ENCODE assay signal across 17 cellular contexts in genomic region chr17:38587956-38588771, GRCh38. TPM values are rescaled to one million over a fixed set of nuclear protein-coding genes. Genes with fewer than 3 reads are reported as not detected.
A peak's percentile ranks its signal among the peaks of the same experiment; 100 is the strongest.
DNase-seq lines count a peak whose midpoint lies in the region; ATAC-seq, FAIRE-seq and TF ChIP-seq lines count a peak whose summit lies in the region.
"Had no signal": no experiment of that assay in that cellular context is flagged by ENCODE, and none has a peak within 500 bp of the region (broad histone marks: within the 10 kb centered on the region; RNA-seq: fewer than 3 reads in every experiment).

No MANE protein-coding gene starts in this region.

- no peak for TF ChIP-seq POLR2A in HepG2 (IDR thresholded peaks at IDR 0.05; ENCODE audit: insufficient read depth in 1 of 2, low read depth in 2 of 2, low read length in 2 of 2)
- no peak for TF ChIP-seq POLR2A in right lobe of liver (IDR thresholded peaks at IDR 0.05)

- no peak overlapping the region for H3K9ac ChIP-seq in HepG2 (ENCODE audit: insufficient read depth, low read depth, low read length)

- WGBS in HepG2 (ENCODE audit: low lambda C conversion rate) = 58% methylated on average over 11 of the region's 13 CpGs
- 42% methylated on average over 2 of the region's 13 CpGs for WGBS in right lobe of liver (ENCODE audit: insufficient coverage, low coverage, low lambda C conversion rate, missing lambda C conversion rate)

- H3K27ac ChIP-seq in HepG2 (ENCODE audit: extremely low read length, insufficient read depth, low read length) = no peak overlapping the region
- no peak overlapping the region for H3K27ac ChIP-seq in right lobe of liver
- H3K27ac ChIP-seq: thoracic aorta had no signal

- H3K9me3 ChIP-seq in HepG2 (ENCODE audit: low read length) (no peaks in the 10 kb centered on the region), right lobe of liver (no peaks in the 10 kb centered on the region)
- H3K9me3 ChIP-seq: thoracic aorta had no signal

- BruUV-seq in HepG2 (replicated peaks; lab: Mats Ljungman, UMichigan) = no TSS peak

- H3K4me3 Mint-ChIP-seq in WTC11 = no peak overlapping the region
- H3K4me3 Mint-ChIP-seq in activated naive CD4-positive, alpha-beta T cell treated with anti-CD3 and anti-CD28 coated beads for 36 hours = no peak overlapping the region
- H3K4me3 Mint-ChIP-seq: activated CD4-positive, alpha-beta memory T cell treated with anti-CD3 and anti-CD28 coated beads for 36 hours; nephron had no signal

- H3K27me3 Mint-ChIP-seq in WTC11 (ENCODE audit: low read depth) = peaks cover 15% of the 10 kb centered on the region
- H3K27me3 Mint-ChIP-seq in activated naive CD4-positive, alpha-beta T cell treated with anti-CD3 and anti-CD28 coated beads for 36 hours (ENCODE audit: low read depth) = peaks cover 62% of the 10 kb centered on the region

- DNase-seq in HepG2 (ENCODE audit: low spot score) = no peak
- no peak for DNase-seq in right lobe of liver
- peak; percentile 25 for DNase-seq in NCI-H2081 treated with DMSO at 0.1 percent for 48 hours (lab: John Stamatoyannopoulos, UW)
- no peak for DNase-seq in WTC11 (ENCODE audit: low spot score)
- DNase-seq in activated T-cell treated with anti-CD3 and anti-CD28 coated beads, Interleukin-2, amount 50 U/mL, for 48 hours = no peak
- no peak for DNase-seq in stimulated activated CD4-positive, alpha-beta T cell treated with anti-CD3 and anti-CD28 coated beads, Interleukin-12 subunit alpha, Interleukin-12 subunit beta, amount 100 ng/mL, for 4 hours
- no peak for DNase-seq in activated naive CD4-positive, alpha-beta T cell treated with anti-CD3 and anti-CD28 coated beads for 36 hours
- DNase-seq: activated CD4-positive, alpha-beta memory T cell treated with anti-CD3 and anti-CD28 coated beads for 36 hours; NCI-H1105; NCI-H82; stimulated activated CD4-positive, alpha-beta T cell treated with anti-CD3 and anti-CD28 coated beads, Interleukin-1b, Interleukin-23, amount 100 ng/mL, for 48 hours had no signal

- CTCF ChIA-PET in HepG2 (lab: Yijun Ruan, JAX; ENCODE audit: low intra/inter-chr PET ratio, low total read pairs) = no interaction called here
- CTCF ChIA-PET in WTC11 (lab: Charles Lee) = interaction anchor here (0.6 to 27.2 kb wide), 13 partner anchors 8 to 164 kb away, joined by 3 to 727 read pairs (median 3); partner anchors contain the start of genes ARHGAP23, EPOP and SRCIN1
- CTCF ChIA-PET in activated naive CD4-positive, alpha-beta T cell treated with anti-CD3 and anti-CD28 coated beads for 36 hours (lab: Charles Lee) = interaction anchor here (0.6 to 10.1 kb wide), 5 partner anchors 13 to 997 kb away, joined by 3 to 171 read pairs (median 3); no protein-coding TSS in a partner anchor

- no peak for TF ChIP-seq CTCF in HepG2 (CRISPR knock-in tag; IDR thresholded peaks at IDR 0.05)
- no peak for TF ChIP-seq CTCF in right lobe of liver (IDR thresholded peaks at IDR 0.05)
- no peak for TF ChIP-seq CTCF in WTC11 (IDR thresholded peaks at IDR 0.05)

- H3K36me3 Mint-ChIP-seq in WTC11 = no peaks in the 10 kb centered on the region
- no peaks in the 10 kb centered on the region for H3K36me3 Mint-ChIP-seq in activated naive CD4-positive, alpha-beta T cell treated with anti-CD3 and anti-CD28 coated beads for 36 hours (ENCODE audit: low read depth)
- H3K36me3 Mint-ChIP-seq: activated CD4-positive, alpha-beta memory T cell treated with anti-CD3 and anti-CD28 coated beads for 36 hours had no signal

- intact Hi-C loops in HepG2 (cut with micrococcal nuclease; ENCODE audit: unreplicated experiment) = no loop called here
- intact Hi-C loops in right lobe of liver (cut with DNase I) = loop anchor here in 1 of 2 donors (10.0 kb wide), 1 partner anchor 77 kb away; no protein-coding TSS in a partner anchor
- intact Hi-C loops in activated naive CD4-positive, alpha-beta T cell treated with anti-CD3 and anti-CD28 coated beads for 36 hours (cut with micrococcal nuclease) = loop anchor here (10.0 kb wide), 1 partner anchor 163 kb away; the partner anchor contains the start of gene ARHGAP23

- H4K20me1 ChIP-seq in HepG2 (ENCODE audit: insufficient read depth, low read length) = peaks cover 10% of the 10 kb centered on the region; the same call in 1 of the 2 replicates

- FAIRE-seq in HepG2 (lab: Jason Lieb, UNC) = no peak
- FAIRE-seq: colon, TTC549 had no signal

- TF ChIP-seq RAD21 in HepG2 (CRISPR knock-in tag; IDR thresholded peaks at IDR 0.05) = no peak

- H3K79me2 ChIP-seq in HepG2 (ENCODE audit: insufficient read depth, low read length) = no peaks in the 10 kb centered on the region

- H3K4me2 ChIP-seq in HepG2 (ENCODE audit: low read depth, low read length) = no peak overlapping the region

- no peak overlapping the region for H3K4me3 ChIP-seq in HepG2 (replicated peaks in 1 of 3; ENCODE audit: insufficient read depth in 1 of 3, low read depth in 2 of 3, low read length in 3 of 3)
- no peak overlapping the region for H3K4me3 ChIP-seq in right lobe of liver
- H3K4me3 ChIP-seq: thoracic aorta had no signal

- peaks cover 61% of the 10 kb centered on the region for H3K4me1 ChIP-seq in HepG2 (ENCODE audit: insufficient read depth, low read length)
- peaks cover 0 to 24% (median 12%) of the 10 kb centered on the region in 4 donors for H3K4me1 ChIP-seq in right lobe of liver

- H3K27ac Mint-ChIP-seq in WTC11 = 0 out of 2 replicates have a peak overlapping the region, but pooled peaks have one; percentile 49
- no peak overlapping the region for H3K27ac Mint-ChIP-seq in activated naive CD4-positive, alpha-beta T cell treated with anti-CD3 and anti-CD28 coated beads for 36 hours
- H3K27ac Mint-ChIP-seq: activated CD4-positive, alpha-beta memory T cell treated with anti-CD3 and anti-CD28 coated beads for 36 hours; nephron had no signal

- H3K36me3 ChIP-seq in HepG2 (replicated peaks in 1 of 2; ENCODE audit: control insufficient read depth in 1 of 2, insufficient read depth in 2 of 2, low read length in 2 of 2) = no peaks in the 10 kb centered on the region
- H3K36me3 ChIP-seq in right lobe of liver = no peaks in the 10 kb centered on the region
- H3K36me3 ChIP-seq: thoracic aorta had no signal

- no peak overlapping the region for H2AFZ ChIP-seq in HepG2 (ENCODE audit: low read length)

- ATAC-seq in HepG2 (no peak), right lobe of liver (no peak), WTC11 (no peak), GM19023 (IDR thresholded peaks at IDR 0.05; ENCODE audit: unreplicated experiment) (no peak)
- ATAC-seq: right cardiac atrium had no signal

- no peaks in the 10 kb centered on the region for H3K9me3 Mint-ChIP-seq in WTC11
- H3K9me3 Mint-ChIP-seq in activated naive CD4-positive, alpha-beta T cell treated with anti-CD3 and anti-CD28 coated beads for 36 hours = no peaks in the 10 kb centered on the region
- H3K9me3 Mint-ChIP-seq: activated CD4-positive, alpha-beta memory T cell treated with anti-CD3 and anti-CD28 coated beads for 36 hours; nephron had no signal

- in situ Hi-C loops in HepG2 (cut with HindIII; ENCODE audit: extremely low pct_ligation_motif_present, low pct_unique_long_range_greater_than_20kb) = loop anchor here (5.0 kb wide), 1 partner anchor 36 kb away; no protein-coding TSS in a partner anchor

- TF ChIP-seq EP300 in HepG2 (IDR thresholded peaks at IDR 0.05; ENCODE audit: low read depth in 2 of 2, low read length in 2 of 2) (no peak), HepG2 (CRISPR knock-in tag; IDR thresholded peaks at IDR 0.05; ENCODE audit: borderline replicate concordance) (no peak)

- POLR2A ChIA-PET in HepG2 (lab: Yijun Ruan, JAX) (interaction anchor here (1.0 to 1.5 kb wide), 2 partner anchors 10 to 18 kb away, joined by 3 to 4 read pairs; partner anchors contain the start of gene SRCIN1), WTC11 (lab: Charles Lee) (interaction anchor here (0.9 to 1.0 kb wide), 3 partner anchors 11 to 30 kb away, joined by 3 to 4 read pairs (median 3); no protein-coding TSS in a partner anchor)

- peaks cover 65% of the 10 kb centered on the region for H3K4me1 Mint-ChIP-seq in WTC11
- H3K4me1 Mint-ChIP-seq in activated naive CD4-positive, alpha-beta T cell treated with anti-CD3 and anti-CD28 coated beads for 36 hours (ENCODE audit: low read depth) = peaks cover 21% of the 10 kb centered on the region

- H3K27me3 ChIP-seq in HepG2 (ENCODE audit: control insufficient read depth in 1 of 2, insufficient read depth in 2 of 2, low read length in 2 of 2) (peaks cover 0 to 9% of the 10 kb centered on the region in 2 experiments; a peak in 2 of 5 replicates), right lobe of liver (no peaks in the 10 kb centered on the region)

TF ChIP-seq in HepG2, 621 proteins besides CTCF, POLR2A, EP300 and RAD21 (continues in another document):
- 0 out of 2 replicates have a peak, but pooled peaks have one; percentile 34 for TF ChIP-seq ZNF776 (CRISPR knock-in tag; IDR thresholded peaks at IDR 0.05)

TF ChIP-seq in WTC11, 78 proteins besides CTCF, POLR2A, EP300 and RAD21 (continues in another document):
- 0 out of 2 replicates have a peak, but pooled peaks have one; percentile 19 for TF ChIP-seq ZNF423 (CRISPR knock-in tag; IDR thresholded peaks at IDR 0.05)
- TF ChIP-seq SP1 (CRISPR knock-in tag; conservative IDR thresholded peaks at IDR 0.05) = no peak

RNA-seq across cellular contexts. Expression of gene SRCIN1, which starts 17.6 kb away (rescaled TPM):
- total RNA-seq in HepG2 (2016; rRNA removed; fragmentation: Illumina TruSeq; extraction: Trizol) (0.90 and 1.2 TPM in 2 replicates), right lobe of liver (10 to 100 TPM in 4 of 6 experiments, 1 to 10 TPM in 2; 5.6 to 17.6 (median 11.5) TPM), WTC11 (2021) (10.7 to 17.3 TPM (median 11.1 TPM) in 3 replicates)
- total RNA-seq in HepG2 (2016; cell fraction: cytosol; rRNA removed; fragmentation: Illumina TruSeq; extraction: Trizol; ENCODE audit: low read depth) = 0.26 and 0.30 TPM in 2 replicates
- 0.76 and 1.4 TPM in 2 replicates for total RNA-seq in HepG2 (2016; cell fraction: insoluble cytoplasmic fraction; rRNA removed; fragmentation: Illumina TruSeq; extraction: Trizol)
- 0.43 and 1.00 TPM in 2 replicates for total RNA-seq in HepG2 (2016; cell fraction: membrane; rRNA removed; fragmentation: Illumina TruSeq; extraction: Trizol)
- total RNA-seq in HepG2 (2016; cell fraction: nucleus; rRNA removed; fragmentation: Illumina TruSeq; extraction: Trizol) = 2.5 and 3.1 TPM in 2 replicates
- 9.6 and 19.8 TPM in 2 replicates for polyA plus RNA-seq in HepG2 (2011; rRNA removed)
- 2.9 and 4.8 TPM in 2 replicates for polyA plus RNA-seq in HepG2 (2011; cell fraction: cytosol; rRNA removed)
- polyA plus RNA-seq in HepG2 (2011; cell fraction: nucleus; rRNA removed) = 128 and 143 TPM in 2 replicates
- 9.9 and 11.0 TPM in 2 replicates for polyA plus RNA-seq in HepG2 (2012)
- 0.26 and 0.32 TPM in 2 replicates for polyA plus RNA-seq in HepG2 (2016; cell fraction: cytosol; fragmentation: Illumina TruSeq; extraction: Trizol; ENCODE audit: low read depth)
- 1.0 and 2.4 TPM in 2 replicates for polyA plus RNA-seq in HepG2 (2016; cell fraction: insoluble cytoplasmic fraction; fragmentation: Illumina TruSeq; extraction: Trizol; ENCODE audit: low read depth)
- 0.64 and 0.68 TPM in 2 replicates for polyA plus RNA-seq in HepG2 (2016; cell fraction: membrane; fragmentation: Illumina TruSeq; extraction: Trizol; ENCODE audit: low read depth)
- 13.9 and 14.2 TPM in 2 replicates for polyA plus RNA-seq in HepG2 (2016; cell fraction: nucleus; fragmentation: Illumina TruSeq; extraction: Trizol; ENCODE audit: insufficient read depth, low read depth)
- 2.4 and 22.5 TPM in 2 replicates for polyA minus RNA-seq in HepG2 (2011; rRNA and poly(A)+ RNA removed; ENCODE audit: low replicate concordance)
- 5.7 and 10.1 TPM in 2 replicates for polyA minus RNA-seq in HepG2 (2011; cell fraction: cytosol; rRNA and poly(A)+ RNA removed)
- polyA minus RNA-seq in HepG2 (2011; cell fraction: nucleus; rRNA and poly(A)+ RNA removed) = 22.4 and 24.7 TPM in 2 replicates
- under 1 TPM; 0.67 to 0.94 TPM for total RNA-seq in activated naive CD4-positive, alpha-beta T cell treated with anti-CD3 and anti-CD28 coated beads for 36 hours
- total RNA-seq: thoracic aorta had no signal

Comparison
In these comparisons a context has a peak if more than half of its experiments do, and no peak if none do; other contexts are left out.
1. Of the 50 proteins assayed by ChIP-seq in both HepG2 and WTC11: peak only in HepG2: none; only in WTC11: ZNF263; in both: none; in neither: 49.